1 cellular context compared by ENCODE assay signal in genomic region chr1:230148194-230148581, GRCh38.
A peak's percentile ranks its signal among the peaks of the same experiment; 100 is the strongest.
TF ChIP-seq lines count a peak whose summit lies in the region.

No MANE protein-coding gene starts in this region.

TF ChIP-seq in K562, 482 proteins besides CTCF, POLR2A, EP300 and RAD21 (continued from another document):
- TF ChIP-seq ZBTB26 (CRISPR knock-in tag; IDR thresholded peaks at IDR 0.05) (no peak), CC2D1A (IDR thresholded peaks at IDR 0.05) (no peak), ZNF592 (IDR thresholded peaks at IDR 0.05) (peak; percentile 59; the same call in 1 of the 2 replicates), PREB (CRISPR knock-in tag; IDR thresholded peaks at IDR 0.05) (no peak), KDM1A (IDR thresholded peaks at IDR 0.05) (no peak), THRB (CRISPR knock-in tag; conservative IDR thresholded peaks at IDR 0.05) (no peak), ZNF696 (CRISPR knock-in tag; conservative IDR thresholded peaks at IDR 0.05) (no peak), SFPQ (IDR thresholded peaks at IDR 0.05; ENCODE audit: low read depth, low read length) (no peak), STAT5A (IDR thresholded peaks at IDR 0.05; ENCODE audit: borderline replicate concordance, low read length) (no peak), POLR2G (IDR thresholded peaks at IDR 0.05; ENCODE audit: low read depth, low read length) (no peak), ARID4B (CRISPR knock-in tag; IDR thresholded peaks at IDR 0.05) (no peak), REST (CRISPR knock-in tag; IDR thresholded peaks at IDR 0.05; ENCODE audit: low read depth) (no peak)
TF ChIP-seq in K562: peak in this region for 7.
